Comparison of ENCODE assay signal across 16 cellular contexts in the genomic region with DNA sequence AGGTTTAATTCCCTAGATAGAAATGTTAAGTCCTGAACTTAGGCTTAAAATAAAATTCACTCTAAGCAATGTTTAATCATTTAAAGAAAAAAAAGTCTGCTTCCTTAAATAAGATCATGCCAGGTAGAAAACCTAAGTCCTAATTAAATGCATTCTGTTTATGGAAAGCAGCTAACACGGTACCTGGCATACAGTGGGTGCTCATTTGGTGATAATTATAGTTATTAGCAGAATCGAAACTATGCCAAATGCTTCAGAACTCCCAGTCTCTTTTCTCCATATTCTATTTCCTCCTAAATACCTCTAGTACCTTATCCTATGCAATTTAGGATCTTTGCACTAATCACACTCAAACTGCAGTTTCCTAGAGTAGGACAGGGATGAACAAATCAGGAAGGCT.
A peak's percentile ranks its signal among the peaks of the same experiment; 100 is the strongest.
DNase-seq lines count a peak whose midpoint lies in the region; FAIRE-seq and TF ChIP-seq lines count a peak whose summit lies in the region.
"Had no signal": no experiment of that assay in that cellular context is flagged by ENCODE, and none has a peak within 500 bp of the region (broad histone marks: within the 10 kb centered on the region; RNA-seq: fewer than 3 reads in every experiment).

No MANE protein-coding gene starts in this region.

- peak overlapping the region; percentile 20 for H3K4me2 ChIP-seq in parathyroid adenoma (ENCODE audit: low read length)

- H3K79me2 ChIP-seq in parathyroid adenoma, result no peaks in the 10 kb centered on the region

- DNase-seq in NCI-H1105 treated with DMSO at 0.1 percent for 48 hours (lab: John Stamatoyannopoulos, UW) (peak; percentile 65), NCI-H1105 (lab: John Stamatoyannopoulos, UW) (no peak), A673 (ENCODE audit: low spot score) (no peak), SJCRH30 (peak in 1 of 2 experiments; percentile 20), iPS-NIHi7 (ENCODE audit: extremely low spot score) (no peak), urothelium cell line (ENCODE audit: low spot score) (no peak)
- DNase-seq: AML-193; CD8-positive, alpha-beta memory T cell; DMS53; GF-D8; GM23248 had no signal

- POLR2A ChIA-PET in A673 (lab: Charles Lee; ENCODE audit: low non-redundant PET), result no interaction called here

- peaks cover 49% of the 10 kb centered on the region for H3K4me1 ChIP-seq in A673 (ENCODE audit: insufficient read depth, low read length, poor library complexity, severe bottlenecking)
- peaks cover 18% of the 10 kb centered on the region for H3K4me1 ChIP-seq in SJCRH30
- H3K4me1 ChIP-seq in parathyroid adenoma, result peaks cover 46% of the 10 kb centered on the region

- TF ChIP-seq CTCF in A673 (conservative IDR thresholded peaks at IDR 0.05; ENCODE audit: low read depth, low read length) (no peak), parathyroid adenoma (IDR thresholded peaks at IDR 0.05) (no peak)

- H3K4me3 ChIP-seq in A673 (ENCODE audit: low read depth, low read length, poor library complexity, severe bottlenecking), result no peak overlapping the region
- H3K4me3 ChIP-seq in SJCRH30, result peak overlapping the region; percentile 57
- H3K4me3 ChIP-seq in parathyroid adenoma (ENCODE audit: low read depth, low read length), result no peak overlapping the region
- H3K4me3 ChIP-seq: BLaER1, GM23248 had no signal

- H3K27ac ChIP-seq in A673 (ENCODE audit: low read depth, low read length, poor library complexity, severe bottlenecking), result peak overlapping the region; percentile 95
- H3K27ac ChIP-seq in SJCRH30, result peak overlapping the region; percentile 77
- H3K27ac ChIP-seq in parathyroid adenoma, result peak overlapping the region; percentile 93
- H3K27ac ChIP-seq: 22Rv1, BLaER1, GM23248, HL-60 had no signal

- no TSS peak for BruUV-seq in A673 (replicated peaks; lab: Mats Ljungman, UMichigan)

- H3K27me3 ChIP-seq in A673 (replicated peaks; ENCODE audit: insufficient read depth, low read depth, low read length, poor library complexity), result no peaks in the 10 kb centered on the region
- no peaks in the 10 kb centered on the region for H3K27me3 ChIP-seq in SJCRH30
- no peaks in the 10 kb centered on the region for H3K27me3 ChIP-seq in parathyroid adenoma (ENCODE audit: control insufficient read depth, insufficient read depth, low read length)
- H3K27me3 ChIP-seq: BLaER1 had no signal

- peak overlapping the region; percentile 77 for H2AFZ ChIP-seq in parathyroid adenoma
- H2AFZ ChIP-seq: GM23248 had no signal

- intact Hi-C loops in A673 (cut with micrococcal nuclease; ENCODE audit: unreplicated experiment), result loop anchor here (2.0 kb wide), 1 partner anchor 331 kb away; the partner anchor contains the start of gene EPHA7

- no peaks in the 10 kb centered on the region for H3K9me3 ChIP-seq in A673 (ENCODE audit: low read depth, low read length, poor library complexity, severe bottlenecking)
- no peaks in the 10 kb centered on the region for H3K9me3 ChIP-seq in SJCRH30 (replicated peaks)
- H3K9me3 ChIP-seq in parathyroid adenoma (ENCODE audit: control insufficient read depth, low read length), result no peaks in the 10 kb centered on the region
- H3K9me3 ChIP-seq: BLaER1 had no signal

- FAIRE-seq in urothelium cell line (lab: Jason Lieb, UNC), result no peak
- FAIRE-seq: H54 had no signal

- CTCF ChIA-PET in A673 (lab: Charles Lee), result no interaction called here

- H3K36me3 ChIP-seq in A673 (ENCODE audit: insufficient read depth, low read length, poor library complexity, severe bottlenecking) (no peaks in the 10 kb centered on the region), SJCRH30 (no peaks in the 10 kb centered on the region), parathyroid adenoma (ENCODE audit: control insufficient read depth, insufficient read depth, low read length) (no peaks in the 10 kb centered on the region)
- H3K36me3 ChIP-seq: BLaER1 had no signal

- no peak overlapping the region for H3K9ac ChIP-seq in parathyroid adenoma
- H3K9ac ChIP-seq: BLaER1, GM23248 had no signal
